24 cellular contexts compared by ENCODE assay signal in genomic region chr4:119955256-119955655, GRCh38.
DNase-seq lines count a peak whose midpoint lies in the region; ATAC-seq, FAIRE-seq and TF ChIP-seq lines count a peak whose summit lies in the region.
"Had no signal": no experiment of that assay in that cellular context is flagged by ENCODE, and none has a peak within 500 bp of the region (broad histone marks: within the 10 kb centered on the region; RNA-seq: fewer than 3 reads in every experiment).

No MANE protein-coding gene starts in this region.

- H3K9me3 Mint-ChIP-seq in Caco-2 (ENCODE audit: unreplicated experiment): no peaks in the 10 kb centered on the region

- BruUV-seq in Caco-2 (replicated peaks; lab: Mats Ljungman, UMichigan) (no TSS peak), K562 (replicated peaks; lab: Mats Ljungman, UMichigan) (no TSS peak)

- peak overlapping the region; percentile 79 for H3K4me3 Mint-ChIP-seq in Caco-2 (ENCODE audit: unreplicated experiment)
- H3K4me3 Mint-ChIP-seq: CD8-positive, alpha-beta T cell; HFFc6 had no signal

- ATAC-seq in K562: no peak
- ATAC-seq: CD8-positive, alpha-beta T cell had no signal

- FAIRE-seq in K562 (lab: Jason Lieb, UNC) (no peak), urothelium cell line (lab: Jason Lieb, UNC) (no peak)
- FAIRE-seq: HTR-8/SVneo had no signal

- 0% methylated on average over 3 of the region's 3 CpGs for WGBS in K562 (ENCODE audit: insufficient coverage, low coverage, missing lambda C conversion rate)

- H3K4me3 ChIP-seq in BJ (ENCODE audit: low read depth, low read length) (no peak overlapping the region), Caco-2 (ENCODE audit: low read depth, low read length) (no peak overlapping the region), K562 (no peak overlapping the region), fibroblast of villous mesenchyme (ENCODE audit: low read depth, low read length) (no peak overlapping the region), ascending aorta (no peak overlapping the region)
- H3K4me3 ChIP-seq: GM23248, HAP-1 had no signal

- H3K4me1 Mint-ChIP-seq in Caco-2 (ENCODE audit: low read depth, unreplicated experiment): no peaks in the 10 kb centered on the region

- H3K9me3 ChIP-seq in Caco-2: no peaks in the 10 kb centered on the region
- no peaks in the 10 kb centered on the region for H3K9me3 ChIP-seq in K562 (replicated peaks; ENCODE audit: control insufficient read depth, insufficient read depth, low read depth, low read length)
- no peaks in the 10 kb centered on the region for H3K9me3 ChIP-seq in ascending aorta
- H3K9me3 ChIP-seq: HAP-1, SK-N-SH had no signal

- no peaks in the 10 kb centered on the region for H3K27me3 ChIP-seq in BJ (ENCODE audit: control insufficient read depth, insufficient read depth, low read length)
- H3K27me3 ChIP-seq in Caco-2 (replicated peaks; ENCODE audit: control insufficient read depth, insufficient read depth, low read length): no peaks in the 10 kb centered on the region
- H3K27me3 ChIP-seq in K562 (ENCODE audit: control insufficient read depth in 2 of 2, insufficient read depth in 2 of 2, low read length in 2 of 2): no peaks in the 10 kb centered on the region
- H3K27me3 ChIP-seq in ascending aorta: no peaks in the 10 kb centered on the region

- H3K36me3 ChIP-seq in BJ (ENCODE audit: control insufficient read depth, insufficient read depth, low read length) (no peaks in the 10 kb centered on the region), Caco-2 (ENCODE audit: control insufficient read depth, insufficient read depth, low read length) (no peaks in the 10 kb centered on the region), K562 (ENCODE audit: control insufficient read depth, insufficient read depth, low read length) (no peaks in the 10 kb centered on the region), ascending aorta (no peaks in the 10 kb centered on the region)
- H3K36me3 ChIP-seq: HAP-1 had no signal

- H3K36me3 Mint-ChIP-seq in Caco-2 (ENCODE audit: insufficient read depth, unreplicated experiment): no peaks in the 10 kb centered on the region
- H3K36me3 Mint-ChIP-seq: CD8-positive, alpha-beta T cell had no signal

- in situ Hi-C loops in K562 (cut with MboI): no loop called here

- intact Hi-C loops in Caco-2 (cut with micrococcal nuclease; ENCODE audit: unreplicated experiment) (no loop called here), K562 (cut with micrococcal nuclease) (no loop called here), ascending aorta (cut with DNase I) (no loop called here)

- no peak for TF ChIP-seq RAD21 in K562 (CRISPR knock-in tag; conservative IDR thresholded peaks at IDR 0.05 in 1 of 2, IDR thresholded peaks at IDR 0.05 in 1 of 2)

- H3K27ac ChIP-seq in K562 (ENCODE audit: extremely low read depth, low read depth, low read length) (no peak overlapping the region), ascending aorta (no peak overlapping the region)
- H3K27ac ChIP-seq: GM23248 had no signal

- no peaks in the 10 kb centered on the region for H3K4me1 ChIP-seq in Caco-2
- no peaks in the 10 kb centered on the region for H3K4me1 ChIP-seq in K562 (replicated peaks in 1 of 2; ENCODE audit: control insufficient read depth in 2 of 2, insufficient read depth in 2 of 2, low read length in 2 of 2)
- H3K4me1 ChIP-seq in ascending aorta: no peaks in the 10 kb centered on the region
- H3K4me1 ChIP-seq: HAP-1 had no signal

- POLR2A ChIA-PET in BJ (lab: Charles Lee): no interaction called here
- POLR2A ChIA-PET in Caco-2 (lab: Charles Lee): no interaction called here
- POLR2A ChIA-PET in K562 (lab: Yijun Ruan, JAX): no interaction called here

- H3K9me1 ChIP-seq in K562 (ENCODE audit: control insufficient read depth, insufficient read depth, low read length): no peaks in the 10 kb centered on the region

- no peak for TF ChIP-seq EP300 in K562 (IDR thresholded peaks at IDR 0.05; ENCODE audit: low read length)

- CTCF ChIA-PET in BJ (lab: Yijun Ruan, JAX): no interaction called here
- CTCF ChIA-PET in Caco-2 (lab: Charles Lee): no interaction called here
- CTCF ChIA-PET in K562 (lab: Yijun Ruan, JAX; ENCODE audit: low intra/inter-chr PET ratio): no interaction called here

- TF ChIP-seq CTCF in BJ (IDR thresholded peaks at IDR 0.05; ENCODE audit: insufficient read depth, low read depth, low read length) (0 out of 2 replicates have a peak, but pooled peaks have one; percentile 4), Caco-2 (IDR thresholded peaks at IDR 0.05; ENCODE audit: insufficient read depth in 1 of 2, low read depth in 1 of 2, low read length in 1 of 2, severe bottlenecking in 1 of 2, unreplicated experiment in 1 of 2) (no peak), K562 (IDR thresholded peaks at IDR 0.05 in 2 of 3, conservative IDR thresholded peaks at IDR 0.05 in 1 of 3; ENCODE audit: insufficient read depth in 2 of 3, low read depth in 1 of 3, low read length in 3 of 3) (no peak), fibroblast of villous mesenchyme (IDR thresholded peaks at IDR 0.05; ENCODE audit: insufficient read depth, low read depth, low read length) (no peak), ascending aorta (IDR thresholded peaks at IDR 0.05) (no peak)

- no peaks in the 10 kb centered on the region for H3K79me2 ChIP-seq in K562 (ENCODE audit: control insufficient read depth, insufficient read depth, low read length)

- no peak overlapping the region for H3K4me2 ChIP-seq in K562 (ENCODE audit: insufficient read depth, low read length)
- H3K4me2 ChIP-seq: SK-N-SH had no signal

- no peak overlapping the region for H3K9ac ChIP-seq in K562 (ENCODE audit: insufficient read depth in 1 of 2, low read depth in 2 of 2, low read length in 2 of 2)
- H3K9ac ChIP-seq: GM23248, SK-N-SH had no signal

- H3K27me3 Mint-ChIP-seq in Caco-2 (ENCODE audit: insufficient read depth, unreplicated experiment): no peaks in the 10 kb centered on the region

- no peak for DNase-seq in BJ (ENCODE audit: low read depth)
- DNase-seq in Caco-2: no peak
- DNase-seq in K562 (ENCODE audit: extremely low read depth in 1 of 4, low spot score in 3 of 4): no peak
- peak; percentile 54 for DNase-seq in fibroblast of villous mesenchyme (ENCODE audit: low read depth)
- DNase-seq in urothelium cell line (ENCODE audit: low spot score): no peak
- DNase-seq in ascending aorta (ENCODE audit: low spot score in 2 of 2): no peak
- DNase-seq in T-helper 2 cell: no peak
- DNase-seq: CD8-positive, alpha-beta T cell; DMS 273 treated with DMSO at 0.1 percent for 48 hours; DND-41; GM23248; HFFc6; KG1; MM.1S; NCI-H2029; NCI-H446; NCI-H524 treated with DMSO at 0.1 percent for 48 hours; NCI-H774; NK-92 treated with Interleukin-12 subunit alpha and Interleukin-12 subunit beta, amount 100 ng/mL, for 24 hours; RPMI8226; SK-N-SH; SW 1271 had no signal

- no peak overlapping the region for H3K27ac Mint-ChIP-seq in Caco-2 (ENCODE audit: unreplicated experiment)
- H3K27ac Mint-ChIP-seq: CD8-positive, alpha-beta T cell; HFFc6 had no signal

- TF ChIP-seq POLR2A in K562 (conservative IDR thresholded peaks at IDR 0.05): no peak

- H2AFZ ChIP-seq in K562 (ENCODE audit: low read depth, low read length): peak overlapping the region; percentile 77; the same call in 1 of the 2 replicates
- H2AFZ ChIP-seq: GM23248 had no signal

- no peaks in the 10 kb centered on the region for H4K20me1 ChIP-seq in K562 (replicated peaks; ENCODE audit: control insufficient read depth, insufficient read depth, low read length)

TF ChIP-seq in K562, 482 proteins besides CTCF, POLR2A, EP300 and RAD21 (continues in another document):
- TF ChIP-seq MXD1 (CRISPR knock-in tag; IDR thresholded peaks at IDR 0.05; ENCODE audit: borderline replicate concordance, poor library complexity, severe bottlenecking): no peak
- TF ChIP-seq XRCC5 (IDR thresholded peaks at IDR 0.05; ENCODE audit: low read depth, low read length): no peak
- TF ChIP-seq MTF1 (CRISPR knock-in tag; IDR thresholded peaks at IDR 0.05; ENCODE audit: borderline replicate concordance): no peak
- no peak for TF ChIP-seq GATAD2B (IDR thresholded peaks at IDR 0.05; ENCODE audit: borderline replicate concordance)
